10 cellular contexts compared by ENCODE assay signal in the genomic region with DNA sequence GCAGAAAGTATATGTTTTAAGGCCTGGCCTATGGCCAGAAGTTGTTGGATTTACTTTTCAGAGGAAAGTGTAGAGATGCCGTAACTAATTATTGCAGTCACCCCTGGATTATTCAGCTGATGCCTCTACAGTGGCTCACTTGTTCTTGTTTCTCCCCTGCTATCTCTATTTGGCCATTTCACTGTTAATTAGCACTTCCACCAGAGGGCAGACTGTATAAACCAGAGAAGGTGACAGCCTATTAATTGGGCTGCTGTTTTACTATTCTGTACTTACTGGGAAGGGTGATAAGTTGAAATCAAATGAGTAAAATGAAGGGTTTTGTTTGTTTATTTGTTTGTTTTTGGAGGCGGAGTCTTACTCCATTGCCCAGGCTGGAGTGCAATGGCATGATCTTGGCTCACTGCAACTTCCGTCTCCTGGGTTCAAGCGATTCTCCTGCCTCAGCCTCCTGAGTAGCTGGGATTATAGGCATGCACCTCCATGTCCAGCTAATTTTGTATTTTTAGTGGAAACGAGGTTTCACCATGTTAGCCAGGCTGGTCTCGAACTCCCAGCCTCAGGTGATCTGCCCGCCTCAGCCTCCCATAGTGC.
DNase-seq lines count a peak whose midpoint lies in the region; ATAC-seq and TF ChIP-seq lines count a peak whose summit lies in the region.
"Had no signal": no experiment of that assay in that cellular context is flagged by ENCODE, and none has a peak within 500 bp of the region (broad histone marks: within the 10 kb centered on the region; RNA-seq: fewer than 3 reads in every experiment).

No MANE protein-coding gene starts in this region.

- ATAC-seq in DND-41 (ENCODE audit: insufficient read depth, low read depth) (peak; percentile 66), GM21447 (IDR thresholded peaks at IDR 0.05; ENCODE audit: unreplicated experiment) (no peak), GM18505 (IDR thresholded peaks at IDR 0.05; ENCODE audit: unreplicated experiment) (no peak)

- no peak overlapping the region for H3K9ac ChIP-seq in DND-41 (ENCODE audit: low read depth, low read length)

- H4K20me1 ChIP-seq in DND-41 (ENCODE audit: insufficient read depth, low read length) = peaks cover 8% of the 10 kb centered on the region; the same call in 1 of the 2 replicates

- in situ Hi-C loops in KBM-7 (cut with MboI; ENCODE audit: low pct_unique_long_range_greater_than_20kb, low sequenced_read_pairs) (no loop called here), astrocyte of the spinal cord (cut with HindIII; ENCODE audit: low sequenced_read_pairs) (no loop called here)

- DNase-seq in DND-41 (no peak), KBM-7 (peak; percentile 62), astrocyte of the spinal cord (ENCODE audit: low read depth, low spot score) (no peak), lung microvascular endothelial cell (ENCODE audit: low read depth in 2 of 2) (peak; percentile 41 to 71), T1000 (lab: John Stamatoyannopoulos, UW) (no peak), activated gamma-delta T cell (lab: John Stamatoyannopoulos, UW) (no peak)
- DNase-seq: left cardiac atrium had no signal

- TF ChIP-seq CTCF in DND-41 (IDR thresholded peaks at IDR 0.05; ENCODE audit: borderline replicate concordance, extremely low read depth, low read length, poor library complexity, severe bottlenecking) (peak; percentile 64), astrocyte of the spinal cord (IDR thresholded peaks at IDR 0.05; ENCODE audit: low read depth, low read length) (peak; percentile 53)

- no peak overlapping the region for H3K27ac ChIP-seq in DND-41 (ENCODE audit: low read length)
- H3K27ac ChIP-seq: SJSA1 had no signal

- H3K9me3 ChIP-seq in DND-41 (ENCODE audit: insufficient read depth, low read length, severe bottlenecking) = no peaks in the 10 kb centered on the region
- H3K9me3 ChIP-seq: SJSA1 had no signal

- no peaks in the 10 kb centered on the region for H3K79me2 ChIP-seq in DND-41 (ENCODE audit: insufficient read depth, low read length)

- H3K4me3 ChIP-seq in DND-41 (ENCODE audit: low read depth in 1 of 2, low read length in 2 of 2) = no peak overlapping the region
- H3K4me3 ChIP-seq in astrocyte of the spinal cord (ENCODE audit: low read depth, low read length) = no peak overlapping the region
- H3K4me3 ChIP-seq: SJSA1 had no signal

- H3K4me2 ChIP-seq in DND-41 (ENCODE audit: insufficient read depth, low read length) = no peak overlapping the region

- no peak for TF ChIP-seq POLR2A in GM18505 (IDR thresholded peaks at IDR 0.05; ENCODE audit: borderline replicate concordance, extremely low read depth, insufficient read depth, insufficient read length)

- H2AFZ ChIP-seq in DND-41 (ENCODE audit: low read depth, low read length) = no peak overlapping the region

- no peaks in the 10 kb centered on the region for H3K27me3 ChIP-seq in DND-41 (ENCODE audit: insufficient read depth, low read length, poor library complexity)
- H3K27me3 ChIP-seq: SJSA1 had no signal

- H3K4me1 ChIP-seq in DND-41 (ENCODE audit: insufficient read depth, low read length) = no peaks in the 10 kb centered on the region
- H3K4me1 ChIP-seq: SJSA1 had no signal

- peaks cover 97% of the 10 kb centered on the region for H3K36me3 ChIP-seq in DND-41 (ENCODE audit: insufficient read depth, low read length)

Comparison
In these comparisons a context has a peak if more than half of its experiments do, and no peak if none do; other contexts are left out.
1. DNase-seq: peak in KBM-7 (single experiment) and lung microvascular endothelial cell (2 of 2); none in DND-41 (single experiment), astrocyte of the spinal cord (single experiment), T1000 (single experiment) and activated gamma-delta T cell (single experiment).